Comparison of ENCODE assay signal across 37 cellular contexts in the genomic region with DNA sequence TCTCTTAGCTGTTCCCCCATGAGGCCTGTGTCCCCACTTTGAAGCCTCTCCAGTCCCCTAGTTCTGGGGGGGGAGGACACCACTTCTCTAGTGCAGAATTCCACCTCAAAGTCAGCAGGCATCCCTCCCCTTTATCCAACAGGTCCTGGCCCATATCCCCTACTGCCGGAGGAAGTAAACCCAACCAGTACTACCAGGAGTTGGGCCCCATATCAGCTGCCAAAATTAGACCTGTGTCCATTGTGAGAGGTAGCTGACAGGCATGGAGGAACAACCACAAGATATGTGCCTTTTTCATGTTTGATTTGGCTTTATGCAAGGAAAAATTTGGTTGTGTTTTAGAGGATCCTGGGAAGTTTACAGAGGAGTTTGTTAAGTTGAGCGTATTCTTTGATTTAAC. TPM values are rescaled to one million over a fixed set of nuclear protein-coding genes. Genes with fewer than 3 reads are reported as not detected.
DNase-seq lines count a peak whose midpoint lies in the region; ATAC-seq, FAIRE-seq and TF ChIP-seq lines count a peak whose summit lies in the region.
"Had no signal": no experiment of that assay in that cellular context is flagged by ENCODE, and none has a peak within 500 bp of the region (broad histone marks: within the 10 kb centered on the region; RNA-seq: fewer than 3 reads in every experiment).

No MANE protein-coding gene starts in this region.

- H3K4me2 ChIP-seq in astrocyte (ENCODE audit: low read length) (no peak overlapping the region), K562 (ENCODE audit: insufficient read depth, low read length) (no peak overlapping the region), trophoblast cell (ENCODE audit: low read length) (no peak overlapping the region)
- H3K4me2 ChIP-seq: A549; BLaER1; BLaER1 treated with 17β-estradiol and CSF1 and Interleukin-3, amounts not matched to agents 10 nM and 100 nM had no signal

- in situ Hi-C loops in K562 (cut with MboI) = no loop called here
- in situ Hi-C loops in GM13977 (cut with MboI; ENCODE audit: low pct_unique_long_range_greater_than_20kb, low sequenced_read_pairs, unreplicated experiment) = no loop called here

- ATAC-seq in left ventricle myocardium superior = peak; percentile 63
- no peak for ATAC-seq in Right ventricle myocardium inferior
- no peak for ATAC-seq in K562
- ATAC-seq: A549; CD8-positive, alpha-beta T cell had no signal

- TF ChIP-seq EP300 in K562 (IDR thresholded peaks at IDR 0.05; ENCODE audit: low read length) = no peak

- H3K79me2 ChIP-seq in astrocyte (ENCODE audit: insufficient read depth, low read length) (no peaks in the 10 kb centered on the region), K562 (ENCODE audit: control insufficient read depth, insufficient read depth, low read length) (no peaks in the 10 kb centered on the region), trophoblast cell (ENCODE audit: control insufficient read depth, insufficient read depth, low read length, poor library complexity) (no peaks in the 10 kb centered on the region)

- H3K27ac ChIP-seq in astrocyte (ENCODE audit: low read depth, low read length) (no peak overlapping the region), K562 (ENCODE audit: extremely low read depth, low read depth, low read length) (no peak overlapping the region), trophoblast cell (ENCODE audit: low read depth, low read length) (no peak overlapping the region)
- H3K27ac ChIP-seq: 22Rv1; A549; BLaER1; BLaER1 treated with 17β-estradiol and CSF1 and Interleukin-3, amounts not matched to agents 10 nM and 100 nM; C4-2B had no signal

- H3K4me1 ChIP-seq in astrocyte (ENCODE audit: insufficient read depth, low read length) (peaks cover 21% of the 10 kb centered on the region), K562 (replicated peaks in 1 of 2; ENCODE audit: control insufficient read depth in 2 of 2, insufficient read depth in 2 of 2, low read length in 2 of 2) (peaks cover 7 to 9% of the 10 kb centered on the region in 2 experiments; a peak in 3 of 5 replicates), trophoblast cell (ENCODE audit: control insufficient read depth in 1 of 2, insufficient read depth in 2 of 2, low read length in 2 of 2) (peaks cover 0 to 2% of the 10 kb centered on the region in 2 experiments)
- H3K4me1 ChIP-seq: BE2C had no signal

- TF ChIP-seq CTCF in astrocyte (IDR thresholded peaks at IDR 0.05; ENCODE audit: insufficient read depth, low read depth, low read length) (no peak), K562 (IDR thresholded peaks at IDR 0.05 in 2 of 3, conservative IDR thresholded peaks at IDR 0.05 in 1 of 3; ENCODE audit: insufficient read depth in 2 of 3, low read depth in 1 of 3, low read length in 3 of 3) (no peak), GM13977 (IDR thresholded peaks at IDR 0.05; ENCODE audit: extremely low read depth, insufficient read depth, missing control alignments) (no peak)

- no peaks in the 10 kb centered on the region for H3K79me1 ChIP-seq in trophoblast cell (ENCODE audit: low read length)

- peaks cover 18% of the 10 kb centered on the region for H3K27me3 Mint-ChIP-seq in astrocyte (ENCODE audit: low read depth, unreplicated experiment)

- H2AFZ ChIP-seq in astrocyte (ENCODE audit: low read depth, low read length) (no peak overlapping the region), K562 (ENCODE audit: low read depth, low read length) (peak overlapping the region; percentile 41), trophoblast cell (ENCODE audit: insufficient read depth, low read length, poor library complexity) (no peak overlapping the region)

- intact Hi-C loops in left ventricle myocardium superior (cut with micrococcal nuclease) (no loop called here), Right ventricle myocardium inferior (cut with DNase I) (no loop called here), K562 (cut with micrococcal nuclease) (no loop called here)

- H3K9me3 ChIP-seq in astrocyte (ENCODE audit: insufficient read depth, low read depth, low read length) (no peaks in the 10 kb centered on the region), K562 (replicated peaks; ENCODE audit: control insufficient read depth, insufficient read depth, low read depth, low read length) (no peaks in the 10 kb centered on the region), trophoblast cell (ENCODE audit: insufficient read depth, low read depth, low read length) (no peaks in the 10 kb centered on the region)
- H3K9me3 ChIP-seq: A549; BE2C; BLaER1; BLaER1 treated with 17β-estradiol and CSF1 and Interleukin-3, amounts not matched to agents 10 nM and 100 nM; Caco-2 had no signal

- no peak overlapping the region for H2AK5ac ChIP-seq in trophoblast cell (ENCODE audit: low read length)

- H3K36me3 Mint-ChIP-seq in astrocyte (ENCODE audit: low read depth, unreplicated experiment) = no peaks in the 10 kb centered on the region
- H3K36me3 Mint-ChIP-seq: CD14-positive monocyte; CD4-positive, alpha-beta memory T cell; CD4-positive, CD25-positive, alpha-beta regulatory T cell; CD8-positive, alpha-beta memory T cell; CD8-positive, alpha-beta T cell had no signal

- no peaks in the 10 kb centered on the region for H3K9me1 ChIP-seq in K562 (ENCODE audit: control insufficient read depth, insufficient read depth, low read length)

- no peak overlapping the region for H3K23ac ChIP-seq in trophoblast cell (ENCODE audit: low read length)

- TF ChIP-seq RAD21 in K562 (CRISPR knock-in tag; conservative IDR thresholded peaks at IDR 0.05 in 1 of 2, IDR thresholded peaks at IDR 0.05 in 1 of 2) = no peak

- H3K9ac ChIP-seq in astrocyte (ENCODE audit: low read length) (no peak overlapping the region), K562 (ENCODE audit: insufficient read depth in 1 of 2, low read depth in 2 of 2, low read length in 2 of 2) (no peak overlapping the region), trophoblast cell (ENCODE audit: low read length) (peak overlapping the region; percentile 18)
- H3K9ac ChIP-seq: BLaER1; BLaER1 treated with 17β-estradiol and CSF1 and Interleukin-3, amounts not matched to agents 10 nM and 100 nM had no signal

- no peak overlapping the region for H4K91ac ChIP-seq in trophoblast cell (ENCODE audit: low read depth, low read length)

- no peak overlapping the region for H2BK12ac ChIP-seq in trophoblast cell (ENCODE audit: low read length)

- DNase-seq in left ventricle myocardium superior = no peak
- no peak for DNase-seq in Right ventricle myocardium inferior (ENCODE audit: missing footprints)
- DNase-seq in astrocyte (ENCODE audit: low read depth) = no peak
- DNase-seq in K562 (ENCODE audit: extremely low read depth in 1 of 4, low spot score in 3 of 4) = no peak
- no peak for DNase-seq in trophoblast cell
- DNase-seq in GM13977 (ENCODE audit: low spot score) = no peak
- no peak for DNase-seq in SHP77 treated with DMSO at 0.1 percent for 48 hours (lab: John Stamatoyannopoulos, UW)
- no peak for DNase-seq in inferior parietal cortex (ENCODE audit: extremely low spot score)
- DNase-seq: 8988T; ACHN; AML-193; BE2C; C1 segment of cervical spinal cord; Caco-2; Calu3; CD4-positive, alpha-beta memory T cell; CD4-positive, alpha-beta T cell; CD4-positive, CD25-positive, alpha-beta regulatory T cell; CD8-positive, alpha-beta memory T cell; CD8-positive, alpha-beta T cell; COR-L47; DMS 273 treated with DMSO at 0.1 percent for 48 hours; DMS153; DMS53; DMS79; DMS79 treated with DMSO at 0.1 percent for 48 hours; DND-41; EL had no signal

- H3K18ac ChIP-seq in trophoblast cell (ENCODE audit: low read length) = no peak overlapping the region

- POLR2A ChIA-PET in K562 (lab: Yijun Ruan, JAX) = no interaction called here

- no peaks in the 10 kb centered on the region for H3K27me3 ChIP-seq in astrocyte (ENCODE audit: insufficient read depth, low read length)
- H3K27me3 ChIP-seq in K562 (ENCODE audit: control insufficient read depth in 2 of 2, insufficient read depth in 2 of 2, low read length in 2 of 2) = no peaks in the 10 kb centered on the region
- H3K27me3 ChIP-seq in trophoblast cell (ENCODE audit: insufficient read depth, low read length) = no peaks in the 10 kb centered on the region
- H3K27me3 ChIP-seq: BE2C; BLaER1; BLaER1 treated with 17β-estradiol and CSF1 and Interleukin-3, amounts not matched to agents 10 nM and 100 nM had no signal

- H3K4me1 Mint-ChIP-seq in astrocyte (ENCODE audit: low read depth, unreplicated experiment) = peaks cover 12% of the 10 kb centered on the region
- H3K4me1 Mint-ChIP-seq: B cell; CD4-positive, alpha-beta memory T cell; CD4-positive, CD25-positive, alpha-beta regulatory T cell; CD8-positive, alpha-beta memory T cell had no signal

- peak overlapping the region; percentile 47 for H3K27ac Mint-ChIP-seq in astrocyte (ENCODE audit: unreplicated experiment)
- H3K27ac Mint-ChIP-seq: B cell; CD14-positive monocyte; CD4-positive, alpha-beta memory T cell; CD4-positive, alpha-beta T cell; CD4-positive, CD25-positive, alpha-beta regulatory T cell; CD8-positive, alpha-beta memory T cell; CD8-positive, alpha-beta T cell had no signal

- 47% methylated on average over 2 of the region's 2 CpGs for WGBS in K562 (ENCODE audit: insufficient coverage, low coverage, missing lambda C conversion rate)
- no CpG with 5 or more reads among the region's 2 CpGs for WGBS in trophoblast cell (ENCODE audit: extremely low coverage, insufficient coverage, insufficient read length)

- no peak overlapping the region for H3K4ac ChIP-seq in trophoblast cell (ENCODE audit: low read depth, low read length)

- no peak overlapping the region for H2BK5ac ChIP-seq in trophoblast cell (ENCODE audit: low read depth, low read length, poor library complexity)

- no peak overlapping the region for H3K4me3 Mint-ChIP-seq in astrocyte (ENCODE audit: unreplicated experiment)
- H3K4me3 Mint-ChIP-seq: B cell; CD14-positive monocyte; CD4-positive, alpha-beta memory T cell; CD4-positive, alpha-beta T cell; CD4-positive, CD25-positive, alpha-beta regulatory T cell; CD8-positive, alpha-beta memory T cell; CD8-positive, alpha-beta T cell had no signal

- CTCF ChIA-PET in K562 (lab: Yijun Ruan, JAX; ENCODE audit: low intra/inter-chr PET ratio) = no interaction called here

- H2BK120ac ChIP-seq in trophoblast cell (ENCODE audit: insufficient read depth, low read length, poor library complexity) = no peak overlapping the region

- no TSS peak for BruUV-seq in K562 (replicated peaks; lab: Mats Ljungman, UMichigan)

- H3K4me3 ChIP-seq in astrocyte (ENCODE audit: insufficient read depth, low read depth, low read length) = no peak overlapping the region
- H3K4me3 ChIP-seq in K562 = no peak overlapping the region
- H3K4me3 ChIP-seq in trophoblast cell (ENCODE audit: low read depth, low read length) = no peak overlapping the region
- H3K4me3 ChIP-seq: A549; BLaER1; BLaER1 treated with 17β-estradiol and CSF1 and Interleukin-3, amounts not matched to agents 10 nM and 100 nM had no signal

- no peak for TF ChIP-seq POLR2A in K562 (conservative IDR thresholded peaks at IDR 0.05)

- H4K20me1 ChIP-seq in astrocyte (ENCODE audit: insufficient read depth, low read length) = no peaks in the 10 kb centered on the region
- no peaks in the 10 kb centered on the region for H4K20me1 ChIP-seq in K562 (replicated peaks; ENCODE audit: control insufficient read depth, insufficient read depth, low read length)
- H4K20me1 ChIP-seq: BLaER1; BLaER1 treated with 17β-estradiol and CSF1 and Interleukin-3, amounts not matched to agents 10 nM and 100 nM had no signal

- H3K36me3 ChIP-seq in astrocyte (ENCODE audit: insufficient read depth, low read length) = no peaks in the 10 kb centered on the region
- no peaks in the 10 kb centered on the region for H3K36me3 ChIP-seq in K562 (ENCODE audit: control insufficient read depth, insufficient read depth, low read length)
- H3K36me3 ChIP-seq in trophoblast cell (ENCODE audit: control insufficient read depth in 1 of 2, insufficient read depth in 2 of 2, low read length in 2 of 2) = no peaks in the 10 kb centered on the region
- H3K36me3 ChIP-seq: BE2C; BLaER1; BLaER1 treated with 17β-estradiol and CSF1 and Interleukin-3, amounts not matched to agents 10 nM and 100 nM had no signal

- H3K14ac ChIP-seq in trophoblast cell (ENCODE audit: low read length) = no peak overlapping the region

- no peak overlapping the region for H4K8ac ChIP-seq in trophoblast cell (ENCODE audit: low read depth, low read length)

- no peak overlapping the region for H4K12ac ChIP-seq in trophoblast cell (ENCODE audit: low read depth, low read length)

- FAIRE-seq in astrocyte (lab: Jason Lieb, UNC) = no peak
- peak; percentile 73 for FAIRE-seq in K562 (lab: Jason Lieb, UNC)
- FAIRE-seq: A204.1, A549, D721Med had no signal

- no peaks in the 10 kb centered on the region for H3K9me3 Mint-ChIP-seq in astrocyte (ENCODE audit: unreplicated experiment)
- H3K9me3 Mint-ChIP-seq: CD14-positive monocyte; CD4-positive, alpha-beta memory T cell; CD4-positive, alpha-beta T cell; CD4-positive, CD25-positive, alpha-beta regulatory T cell; CD8-positive, alpha-beta memory T cell; CD8-positive, alpha-beta T cell had no signal

RNA-seq across cellular contexts. Expression of gene SLC6A9, which starts 22.1 kb away (rescaled TPM):
- total RNA-seq in left ventricle myocardium superior = 1.6 TPM
- 1.5 TPM for total RNA-seq in Right ventricle myocardium inferior
- total RNA-seq in astrocyte = 45.2 and 51.4 TPM in 2 replicates
- 15.5 and 41.5 TPM in 2 replicates for total RNA-seq in K562 (2011; cell fraction: chromatin; rRNA removed; ENCODE audit: low replicate concordance)
- total RNA-seq in K562 (2011; cell fraction: nucleolus; rRNA removed) = 28.5 and 33.8 TPM in 2 replicates
- total RNA-seq in K562 (2011; cell fraction: nucleoplasm; rRNA removed) = 21.3 and 22.7 TPM in 2 replicates
- 4.1 and 8.4 TPM in 2 replicates for total RNA-seq in K562 (2014; rRNA removed)
- total RNA-seq in K562 (2014; rRNA removed; fragmentation: Illumina TruSeq; extraction: Trizol) = 2.5 and 3.0 TPM in 2 replicates
- total RNA-seq in K562 (2015; rRNA removed; fragmentation: Illumina TruSeq; extraction: Trizol) = 0.51 and 0.75 TPM in 2 replicates
- total RNA-seq in K562 (2021) = 16.7 and 18.7 TPM in 2 replicates
- 2.9 and 8.8 TPM in 2 replicates for polyA plus RNA-seq in K562 (2011; rRNA removed)
- 5.7 and 6.6 TPM in 2 replicates for polyA plus RNA-seq in K562 (2011; cell fraction: cytosol; rRNA removed)
- 27.8 and 27.9 TPM in 2 replicates for polyA plus RNA-seq in K562 (2011; cell fraction: nucleus; rRNA removed)
- polyA plus RNA-seq in K562 (2012) = 6.2 and 54.3 TPM in 2 replicates
- polyA plus RNA-seq in K562 (2014; fragmentation: Illumina TruSeq; extraction: Trizol) = 12.9 and 16.7 TPM in 2 replicates
- polyA plus RNA-seq in K562 (2014; fragmentation: Nextera tagmentation; extraction: Ambion mirVana) = under 1 TPM; 0.17 to 0.25 TPM
- polyA plus RNA-seq in K562 (2014; rRNA removed) = 10.5 and 10.6 TPM in 2 replicates
- 3.7 and 5.1 TPM in 2 replicates for polyA minus RNA-seq in K562 (2011; rRNA and poly(A)+ RNA removed)
- polyA minus RNA-seq in K562 (2011; cell fraction: cytosol; rRNA and poly(A)+ RNA removed) = 2.5 and 5.5 TPM in 2 replicates
- 6.1 and 10.2 TPM in 2 replicates for polyA minus RNA-seq in K562 (2011; cell fraction: nucleus; rRNA and poly(A)+ RNA removed)
- 9.9 and 10.8 TPM in 2 replicates for polyA plus RNA-seq in trophoblast cell (2013)
- total RNA-seq: CD8-positive, alpha-beta T cell had no signal
- polyA plus RNA-seq: CD14-positive monocyte; CD4-positive, alpha-beta memory T cell had no signal
